ENCODE assay signal across 28 cellular contexts in genomic region chr11:21883354-21883753, GRCh38.
"Had no signal": no experiment of that assay in that cellular context is flagged by ENCODE, and none has a peak within 500 bp of the region (broad histone marks: within the 10 kb centered on the region; RNA-seq: fewer than 3 reads in every experiment).

No MANE protein-coding gene starts in this region.

- H3K4me1 ChIP-seq: colonic mucosa, esophagus muscularis mucosa, esophagus squamous epithelium, foreskin keratinocyte, gastroesophageal sphincter, heart left ventricle, heart right ventricle had no signal

- H3K9me3 ChIP-seq: colonic mucosa, esophagus squamous epithelium, gastrocnemius medialis, gastroesophageal sphincter had no signal

- H3K4me3 ChIP-seq: colonic mucosa, coronary artery, dorsolateral prefrontal cortex, esophagus muscularis mucosa, esophagus squamous epithelium, gastrocnemius medialis, gastroesophageal sphincter, heart left ventricle, heart right ventricle had no signal

- H3K27me3 ChIP-seq: colonic mucosa, dorsolateral prefrontal cortex, esophagus muscularis mucosa, esophagus squamous epithelium, foreskin keratinocyte, gastrocnemius medialis, gastroesophageal sphincter, heart left ventricle, heart right ventricle had no signal

- FAIRE-seq: colon, endometrium, endothelial cell of umbilical vein, frontal cortex had no signal

- ATAC-seq: effector memory CD8-positive, alpha-beta T cell; esophagus mucosa; foreskin keratinocyte; gastrocnemius medialis; gastroesophageal sphincter; heart left ventricle; heart right ventricle had no signal

- H3K27ac ChIP-seq: colonic mucosa, coronary artery, dorsolateral prefrontal cortex, epithelial cell of prostate, esophagus muscularis mucosa, esophagus squamous epithelium, foreskin keratinocyte, gastrocnemius medialis, gastroesophageal sphincter, heart left ventricle, heart right ventricle had no signal

- H3K36me3 ChIP-seq: colonic mucosa, esophagus muscularis mucosa, esophagus squamous epithelium, gastrocnemius medialis, gastroesophageal sphincter, heart left ventricle, heart right ventricle had no signal

- DNase-seq: colonic mucosa; cortex of kidney; dermis blood vessel endothelial cell; dorsolateral prefrontal cortex; effector CD4-positive, alpha-beta T cell; effector CD8-positive, alpha-beta T cell; effector memory CD4-positive, alpha-beta T cell; effector memory CD8-positive, alpha-beta T cell; endodermal cell; erythroblast; esophagus squamous epithelium; foreskin fibroblast; foreskin keratinocyte; foreskin melanocyte; gastrocnemius medialis; glutamatergic neuron; head of caudate nucleus; heart left ventricle; heart right ventricle had no signal
